1 cellular context compared by ENCODE assay signal in the genomic region with DNA sequence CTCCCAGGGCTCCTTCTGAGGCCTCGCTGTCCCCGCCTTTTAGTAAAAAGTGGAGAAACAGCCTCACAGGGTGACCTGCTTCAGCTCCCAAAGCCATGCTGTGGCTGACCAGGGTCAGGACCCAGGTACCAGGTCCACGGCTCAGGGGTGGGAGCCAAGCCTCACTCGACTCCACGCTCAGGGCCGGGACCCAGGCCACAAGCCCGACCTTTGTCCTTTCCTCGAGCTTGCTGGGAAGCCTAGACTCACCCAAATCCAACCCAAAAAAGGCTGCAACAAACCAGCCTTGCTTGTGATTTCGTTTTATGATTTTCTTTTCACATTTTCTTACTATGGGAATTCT.
TF ChIP-seq lines count a peak whose summit lies in the region.

No MANE protein-coding gene starts in this region.

TF ChIP-seq in HCT116, 20 proteins besides CTCF, POLR2A, EP300 and RAD21 (continued from another document):
- TF ChIP-seq, protein P1, sequence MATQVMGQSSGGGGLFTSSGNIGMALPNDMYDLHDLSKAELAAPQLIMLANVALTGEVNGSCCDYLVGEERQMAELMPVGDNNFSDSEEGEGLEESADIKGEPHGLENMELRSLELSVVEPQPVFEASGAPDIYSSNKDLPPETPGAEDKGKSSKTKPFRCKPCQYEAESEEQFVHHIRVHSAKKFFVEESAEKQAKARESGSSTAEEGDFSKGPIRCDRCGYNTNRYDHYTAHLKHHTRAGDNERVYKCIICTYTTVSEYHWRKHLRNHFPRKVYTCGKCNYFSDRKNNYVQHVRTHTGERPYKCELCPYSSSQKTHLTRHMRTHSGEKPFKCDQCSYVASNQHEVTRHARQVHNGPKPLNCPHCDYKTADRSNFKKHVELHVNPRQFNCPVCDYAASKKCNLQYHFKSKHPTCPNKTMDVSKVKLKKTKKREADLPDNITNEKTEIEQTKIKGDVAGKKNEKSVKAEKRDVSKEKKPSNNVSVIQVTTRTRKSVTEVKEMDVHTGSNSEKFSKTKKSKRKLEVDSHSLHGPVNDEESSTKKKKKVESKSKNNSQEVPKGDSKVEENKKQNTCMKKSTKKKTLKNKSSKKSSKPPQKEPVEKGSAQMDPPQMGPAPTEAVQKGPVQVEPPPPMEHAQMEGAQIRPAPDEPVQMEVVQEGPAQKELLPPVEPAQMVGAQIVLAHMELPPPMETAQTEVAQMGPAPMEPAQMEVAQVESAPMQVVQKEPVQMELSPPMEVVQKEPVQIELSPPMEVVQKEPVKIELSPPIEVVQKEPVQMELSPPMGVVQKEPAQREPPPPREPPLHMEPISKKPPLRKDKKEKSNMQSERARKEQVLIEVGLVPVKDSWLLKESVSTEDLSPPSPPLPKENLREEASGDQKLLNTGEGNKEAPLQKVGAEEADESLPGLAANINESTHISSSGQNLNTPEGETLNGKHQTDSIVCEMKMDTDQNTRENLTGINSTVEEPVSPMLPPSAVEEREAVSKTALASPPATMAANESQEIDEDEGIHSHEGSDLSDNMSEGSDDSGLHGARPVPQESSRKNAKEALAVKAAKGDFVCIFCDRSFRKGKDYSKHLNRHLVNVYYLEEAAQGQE (IDR thresholded peaks at IDR 0.05; ENCODE audit: low read depth): no peak
- TF ChIP-seq POLR2AphosphoS5 (IDR thresholded peaks at IDR 0.05; ENCODE audit: low read depth, low read length) (no peak), YY1 (IDR thresholded peaks at IDR 0.05; ENCODE audit: extremely low read depth, insufficient replicate concordance, low read depth, low read length) (no peak), JUND (IDR thresholded peaks at IDR 0.05) (no peak), SIN3A (IDR thresholded peaks at IDR 0.05; ENCODE audit: low read depth) (no peak), EZH2 (IDR thresholded peaks at IDR 0.05) (no peak)
